8 cellular contexts compared by ENCODE assay signal in genomic region chr12:51172515-51173431, GRCh38. TPM values are rescaled to one million over a fixed set of nuclear protein-coding genes. Genes with fewer than 3 reads are reported as not detected.
DNase-seq lines count a peak whose midpoint lies in the region; ATAC-seq and TF ChIP-seq lines count a peak whose summit lies in the region.

TFCP2 (minus strand) TSS chr12:51173135; CDS start chr12:51172422, 713 bp downstream.

- TF ChIP-seq CTCF in right atrium auricular region (IDR thresholded peaks at IDR 0.05), result no peak
- TF ChIP-seq CTCF in psoas muscle (IDR thresholded peaks at IDR 0.05), result no peak

- H3K36me3 ChIP-seq in right atrium auricular region (no peaks in the 10 kb centered on the region), psoas muscle (ENCODE audit: insufficient read depth in 1 of 2, low read depth in 1 of 2) (no peaks in the 10 kb centered on the region), urinary bladder (ENCODE audit: insufficient read depth) (no peaks in the 10 kb centered on the region)

- TF ChIP-seq POLR2A in GM15510 (IDR thresholded peaks at IDR 0.05; ENCODE audit: borderline replicate concordance, extremely low read depth, insufficient read length), result peak; percentile 73

- H3K27ac ChIP-seq in right atrium auricular region, result peak within 1 kb of the TSS; percentile 93 to 98
- peak within 1 kb of the TSS; percentile 99 for H3K27ac ChIP-seq in psoas muscle
- peak within 1 kb of the TSS; percentile 93 for H3K27ac ChIP-seq in urinary bladder (ENCODE audit: low read depth)

- no peaks in the 10 kb centered on the region for H3K9me3 ChIP-seq in right atrium auricular region
- H3K9me3 ChIP-seq in psoas muscle, result no peaks in the 10 kb centered on the region

- no peaks in the 10 kb centered on the region for H3K9me3 Mint-ChIP-seq in T-helper 2 cell treated with Interferon-gamma antibody and Interleukin-4, amounts not matched to agents 5 μg/mL and 100 μg/mL, for 36 hours

- peaks cover 13% of the 10 kb centered on the region for H3K4me1 Mint-ChIP-seq in T-helper 2 cell treated with Interferon-gamma antibody and Interleukin-4, amounts not matched to agents 5 μg/mL and 100 μg/mL, for 36 hours (ENCODE audit: low read depth)

- no peaks in the 10 kb centered on the region for H3K27me3 ChIP-seq in right atrium auricular region
- no peaks in the 10 kb centered on the region for H3K27me3 ChIP-seq in psoas muscle (ENCODE audit: insufficient read depth in 3 of 3, low read length in 2 of 3)

- ATAC-seq in HG02884 (IDR thresholded peaks at IDR 0.05; ENCODE audit: unreplicated experiment), result peak; percentile 83
- ATAC-seq in psoas muscle, result peak; percentile 97 to 99 (median 98)

- peaks cover 0 to 20% of the 10 kb centered on the region in 2 donors for H3K4me1 ChIP-seq in right atrium auricular region
- H3K4me1 ChIP-seq in psoas muscle, result peaks cover 25% of the 10 kb centered on the region
- H3K4me1 ChIP-seq in urinary bladder (ENCODE audit: insufficient read depth), result peaks cover 1% of the 10 kb centered on the region

- WGBS in psoas muscle, 3 donors, result 0 to 2% (median 1%) methylated on average over 58 of the region's 58 CpGs
- under 1% methylated on average over 58 of the region's 58 CpGs for WGBS in urinary bladder

- no peaks in the 10 kb centered on the region for H3K27me3 Mint-ChIP-seq in T-helper 2 cell treated with Interferon-gamma antibody and Interleukin-4, amounts not matched to agents 5 μg/mL and 100 μg/mL, for 36 hours (ENCODE audit: low read depth)

- peak within 1 kb of the TSS; percentile 86 for H3K27ac Mint-ChIP-seq in T-helper 2 cell treated with Interferon-gamma antibody and Interleukin-4, amounts not matched to agents 5 μg/mL and 100 μg/mL, for 36 hours

- H3K36me3 Mint-ChIP-seq in T-helper 2 cell treated with Interferon-gamma antibody and Interleukin-4, amounts not matched to agents 5 μg/mL and 100 μg/mL, for 36 hours (ENCODE audit: low read depth), result peaks cover 9% of the 10 kb centered on the region

- intact Hi-C loops in psoas muscle (cut with DNase I), result loop anchor here (2.0 to 5.0 kb wide), 2 partner anchors 45 to 46 kb away; partner anchors contain the start of gene POU6F1 (in 2 of the 2)

- H3K4me3 Mint-ChIP-seq in T-helper 2 cell treated with Interferon-gamma antibody and Interleukin-4, amounts not matched to agents 5 μg/mL and 100 μg/mL, for 36 hours, result peak within 1 kb of the TSS; percentile 82

- DNase-seq in NCI-H1930 (lab: John Stamatoyannopoulos, UW) (peak; percentile 87 to 93), anterior cingulate cortex (lab: John Stamatoyannopoulos, UW) (peak; percentile 80 to 97 (median 93)), right atrium auricular region (ENCODE audit: low spot score) (peak; percentile 98), psoas muscle (peak; percentile 97 to 99)
- peak; percentile 94 for DNase-seq in T-helper 2 cell treated with Interferon-gamma antibody and Interleukin-4, amounts not matched to agents 5 μg/mL and 100 μg/mL, for 36 hours (ENCODE audit: low spot score)

- peak within 1 kb of the TSS; percentile 67 to 81 for H3K4me3 ChIP-seq in right atrium auricular region
- peak within 1 kb of the TSS; percentile 88 for H3K4me3 ChIP-seq in psoas muscle
- H3K4me3 ChIP-seq in urinary bladder (ENCODE audit: low read depth, low read length), result peak within 1 kb of the TSS; percentile 56

RNA-seq across cellular contexts. Expression of gene TFCP2, which starts in this region (rescaled TPM):
- total RNA-seq in right atrium auricular region (1 to 10 TPM; 8.6 to 9.6 TPM), psoas muscle (10 to 100 TPM; 15.7 to 24.6 (median 21.2) TPM), urinary bladder (20.8 TPM)
- polyA plus RNA-seq in psoas muscle (10 to 100 TPM in 2 of 3 donors, 1 to 10 TPM in 1; 7.8 to 16.4 (median 15.1) TPM), urinary bladder (21.5 TPM)

Comparison
In these comparisons a context has a peak if more than half of its experiments do, and no peak if none do; other contexts are left out.
1. Peak in every context shown above with its lines: DNase-seq, ATAC-seq, H3K4me3 ChIP-seq and H3K27ac ChIP-seq.